1 cellular context compared by ENCODE assay signal in genomic region chr5:2656186-2656585, GRCh38.
TF ChIP-seq lines count a peak whose summit lies in the region.

No MANE protein-coding gene starts in this region.

TF ChIP-seq in IMR-90, 13 proteins besides CTCF, POLR2A, EP300 and RAD21:
- no peak for TF ChIP-seq RFX5 (IDR thresholded peaks at IDR 0.05; ENCODE audit: low read depth, low read length)
- TF ChIP-seq CEBPB (IDR thresholded peaks at IDR 0.05; ENCODE audit: low read depth, low read length), result no peak
- TF ChIP-seq FOS (IDR thresholded peaks at IDR 0.05; ENCODE audit: low read depth, low read length), result no peak
- no peak for TF ChIP-seq NFE2L2 (IDR thresholded peaks at IDR 0.05; ENCODE audit: low read depth, low read length)
- TF ChIP-seq MAFK (IDR thresholded peaks at IDR 0.05; ENCODE audit: low read depth, low read length), result no peak
- no peak for TF ChIP-seq USF2 (IDR thresholded peaks at IDR 0.05; ENCODE audit: low read depth, low read length)
- no peak for TF ChIP-seq MAZ (IDR thresholded peaks at IDR 0.05; ENCODE audit: borderline replicate concordance, low read depth, low read length)
- no peak for TF ChIP-seq MXI1 (IDR thresholded peaks at IDR 0.05; ENCODE audit: borderline replicate concordance, low read depth, low read length)
- no peak for TF ChIP-seq ELK1 (IDR thresholded peaks at IDR 0.05; ENCODE audit: borderline replicate concordance, low read depth, low read length)
- TF ChIP-seq BHLHE40 (IDR thresholded peaks at IDR 0.05; ENCODE audit: low read depth, low read length), result no peak
- TF ChIP-seq SMC3 (IDR thresholded peaks at IDR 0.05; ENCODE audit: low read depth, low read length), result no peak
- TF ChIP-seq RCOR1 (IDR thresholded peaks at IDR 0.05; ENCODE audit: insufficient replicate concordance, low read length), result no peak
- TF ChIP-seq CHD1 (IDR thresholded peaks at IDR 0.05; ENCODE audit: low read depth, low read length), result no peak
